16 cellular contexts compared by ENCODE assay signal in the genomic region with DNA sequence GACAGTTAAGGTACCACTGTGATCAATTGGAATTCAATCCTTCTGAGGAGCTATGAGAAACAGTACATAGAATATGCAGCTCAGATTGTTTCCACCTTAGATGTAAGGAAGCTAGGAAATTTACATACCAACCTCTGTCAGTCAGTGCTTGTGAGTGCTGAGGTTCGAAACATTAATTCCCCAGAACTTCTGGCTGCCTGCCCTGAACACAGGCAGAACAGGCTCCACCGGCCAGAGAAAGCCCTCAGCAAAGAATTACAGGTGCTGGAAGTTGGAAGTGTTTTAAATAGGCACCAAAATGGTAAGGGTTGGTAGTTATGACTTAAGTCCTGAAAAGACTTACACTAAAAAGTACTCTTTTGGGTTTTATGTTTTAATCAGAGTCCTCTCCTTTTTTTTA.
"Had no signal": no experiment of that assay in that cellular context is flagged by ENCODE, and none has a peak within 500 bp of the region (broad histone marks: within the 10 kb centered on the region; RNA-seq: fewer than 3 reads in every experiment).

No MANE protein-coding gene starts in this region.

- H3K36me3 ChIP-seq: ascending aorta, colonic mucosa, gastrocnemius medialis, heart right ventricle, neutrophil had no signal

- H3K4me1 ChIP-seq: ascending aorta, colonic mucosa, gastrocnemius medialis, heart right ventricle, testis had no signal

- H3K9me3 ChIP-seq: ascending aorta, colonic mucosa, gastrocnemius medialis, neutrophil, testis had no signal

- ATAC-seq: activated CD8-positive, alpha-beta T cell treated with anti-CD3 and anti-CD28 coated beads for 36 hours; activated T-cell treated with anti-CD3 and anti-CD28 coated beads, Interleukin-2, amount 50 U/mL, for 72 hours; gastrocnemius medialis; heart right ventricle; stimulated activated naive CD8-positive, alpha-beta T cell treated with anti-CD3 and anti-CD28 coated beads, Interleukin-15, amount 100 ng/mL, for 72 hours had no signal

- DNase-seq: activated CD4-positive, CD25-positive, alpha-beta regulatory T cell treated with anti-CD3 and anti-CD28 coated beads, Interleukin-2, amount 50 U/mL, for 72 hours; activated CD8-positive, alpha-beta memory T cell treated with anti-CD3 and anti-CD28 coated beads, Interleukin-2, amount 50 U/mL, for 4 hours; activated CD8-positive, alpha-beta T cell treated with anti-CD3 and anti-CD28 coated beads for 36 hours; activated naive CD4-positive, alpha-beta T cell; activated T-cell treated with anti-CD3 and anti-CD28 coated beads, Interleukin-2, amount 50 U/mL, for 72 hours; colonic mucosa; gastrocnemius medialis; heart right ventricle; naive B cell; stimulated activated CD4-positive, alpha-beta T cell treated with anti-CD3 and anti-CD28 coated beads, Interleukin-4, amount 100 ng/mL, for 4 hours; stimulated activated naive CD8-positive, alpha-beta T cell treated with anti-CD3 and anti-CD28 coated beads, Interleukin-15, amount 100 ng/mL, for 72 hours; testis had no signal

- H3K27ac ChIP-seq: ascending aorta, colonic mucosa, gastrocnemius medialis, heart right ventricle, neutrophil, skin epidermis, testis had no signal

- H3K27me3 ChIP-seq: ascending aorta, colonic mucosa, gastrocnemius medialis, neutrophil, testis had no signal

- H3K4me3 ChIP-seq: ascending aorta, colonic mucosa, gastrocnemius medialis, heart right ventricle, lung, skin epidermis, testis had no signal
